Comparison of ENCODE assay signal across 23 cellular contexts in genomic region chr5:44652674-44653073, GRCh38.
"Had no signal": no experiment of that assay in that cellular context is flagged by ENCODE, and none has a peak within 500 bp of the region (broad histone marks: within the 10 kb centered on the region; RNA-seq: fewer than 3 reads in every experiment).

No MANE protein-coding gene starts in this region.

- H3K27me3 ChIP-seq: dorsolateral prefrontal cortex, esophagus squamous epithelium, gastrocnemius medialis, heart right ventricle, left lung had no signal

- H3K4me1 ChIP-seq: esophagus squamous epithelium, gastrocnemius medialis, heart right ventricle, left lung, lower lobe of right lung had no signal

- H3K9me3 ChIP-seq: gastrocnemius medialis had no signal

- H3K36me3 ChIP-seq: esophagus squamous epithelium, gastrocnemius medialis, heart right ventricle, left lung, lower lobe of right lung had no signal

- H3K4me3 ChIP-seq: coronary artery, dorsolateral prefrontal cortex, esophagus squamous epithelium, gastrocnemius medialis, heart right ventricle, left lung, lower lobe of right lung had no signal

- ATAC-seq: esophagus mucosa; gastrocnemius medialis; heart right ventricle; left cardiac atrium; left lung; left ventricle myocardium superior; lower lobe of right lung; naive thymus-derived CD4-positive, alpha-beta T cell had no signal

- H3K27ac ChIP-seq: coronary artery, dorsolateral prefrontal cortex, epithelial cell of prostate, esophagus squamous epithelium, gastrocnemius medialis, heart right ventricle, left lung, lower lobe of right lung had no signal

- DNase-seq: dermis blood vessel endothelial cell; dorsolateral prefrontal cortex; effector CD4-positive, alpha-beta T cell; effector memory CD4-positive, alpha-beta T cell; erythroblast; esophagus squamous epithelium; foreskin fibroblast; foreskin melanocyte; gastrocnemius medialis; glutamatergic neuron; head of caudate nucleus; heart right ventricle; hippocampal formation; left cardiac atrium; left lung; left ventricle myocardium superior; lower lobe of right lung; mesendoderm; midbrain; naive thymus-derived CD4-positive, alpha-beta T cell had no signal
